ENCODE assay signal across 17 cellular contexts in the genomic region with DNA sequence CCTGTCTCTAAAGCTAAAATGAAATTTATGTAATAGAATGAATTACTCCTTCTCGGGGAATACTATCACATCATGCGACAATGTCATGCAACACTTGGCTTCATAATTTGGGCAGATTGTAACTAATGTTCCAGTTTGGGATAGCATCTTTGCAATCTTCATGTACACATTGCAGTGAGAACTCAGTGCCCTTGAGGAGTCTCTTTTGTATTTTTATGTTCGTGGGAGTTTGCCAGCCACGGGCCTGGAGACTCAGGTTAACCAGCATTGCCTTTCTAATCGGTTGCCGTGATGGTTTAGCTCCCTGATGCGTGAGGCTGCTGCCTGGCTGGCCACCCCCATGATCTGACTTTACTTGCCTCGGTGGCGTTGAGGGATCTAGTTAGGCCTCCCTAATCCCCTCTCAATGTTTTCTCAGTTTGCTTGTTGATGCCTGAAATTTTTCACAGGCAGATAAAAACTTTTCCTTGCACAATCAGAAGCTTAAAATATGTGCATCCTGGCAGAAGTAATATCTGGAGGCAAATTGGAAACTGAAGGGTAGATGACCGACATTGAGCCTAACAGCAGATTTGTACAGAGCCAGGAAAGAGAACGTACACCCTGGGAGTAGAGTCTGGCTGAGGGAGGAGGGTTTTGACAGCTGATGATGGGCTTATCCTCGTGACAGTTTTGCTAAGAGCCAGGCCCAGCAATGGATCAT.
"Had no signal": no experiment of that assay in that cellular context is flagged by ENCODE, and none has a peak within 500 bp of the region (broad histone marks: within the 10 kb centered on the region; RNA-seq: fewer than 3 reads in every experiment).

No MANE protein-coding gene starts in this region.

- ATAC-seq: activated T-helper 17 cell treated with anti-CD3 and anti-CD28 coated beads, Interleukin-2, amount 50 U/mL, for 72 hours; esophagus mucosa; right lobe of liver had no signal

- H3K9me3 ChIP-seq: right lobe of liver, thoracic aorta, uterus had no signal

- H3K36me3 ChIP-seq: right lobe of liver, thoracic aorta, uterus had no signal

- H3K9me3 Mint-ChIP-seq: activated B cell treated with CpG ODN at 0.5 μM for 24 hours; activated CD4-positive, alpha-beta T cell treated with anti-CD3 and anti-CD28 coated beads, Interleukin-2, amount 10 ng/mL, durations not matched to agents 24 days and 14 days; activated T-helper 17 cell treated with anti-CD3 and anti-CD28 coated beads, Interleukin-2, amount 50 U/mL, for 72 hours; endodermal cell; stimulated activated naive CD8-positive, alpha-beta T cell treated with anti-CD3 and anti-CD28 coated beads, Interleukin-15, Interleukin-2, amounts not matched to agents 100 ng/mL and 50 ng/mL, for 24 hours; T-helper 1 cell treated with Interleukin-12 subunit alpha and Interleukin-12 subunit beta and Interleukin-4 antibody, amounts not matched to agents 30 μg/mL and 1 μg/mL, for 36 hours had no signal

- H3K4me3 Mint-ChIP-seq: activated B cell treated with CpG ODN at 0.5 μM for 24 hours; activated CD4-positive, alpha-beta T cell treated with anti-CD3 and anti-CD28 coated beads, Interleukin-2, amount 10 ng/mL, durations not matched to agents 24 days and 14 days; activated T-helper 17 cell treated with anti-CD3 and anti-CD28 coated beads, Interleukin-2, amount 50 U/mL, for 72 hours; endodermal cell; stimulated activated naive CD8-positive, alpha-beta T cell treated with anti-CD3 and anti-CD28 coated beads, Interleukin-15, Interleukin-2, amounts not matched to agents 100 ng/mL and 50 ng/mL, for 24 hours; T-helper 1 cell treated with Interleukin-12 subunit alpha and Interleukin-12 subunit beta and Interleukin-4 antibody, amounts not matched to agents 30 μg/mL and 1 μg/mL, for 36 hours had no signal

- H3K4me3 ChIP-seq: right lobe of liver had no signal

- DNase-seq: activated B cell treated with CpG ODN at 0.5 μM for 24 hours; activated CD4-positive, alpha-beta T cell treated with anti-CD3 and anti-CD28 coated beads, Interleukin-2, amount 10 ng/mL, durations not matched to agents 24 days and 14 days; activated naive CD4-positive, alpha-beta T cell treated with anti-CD3 and anti-CD28 coated beads, Interleukin-2, amount 50 U/mL, for 16 hours; activated T-cell treated with anti-CD3 and anti-CD28 coated beads for 4 hours; amniotic stem cell; endodermal cell; head of caudate nucleus; islet precursor cell; posterior cingulate gyrus; right lobe of liver; stimulated activated CD4-positive, alpha-beta T cell treated with anti-CD3 and anti-CD28 coated beads, Interleukin-12 subunit alpha, Interleukin-12 subunit beta, amount 100 ng/mL, for 4 hours; uterus had no signal

- H3K27ac Mint-ChIP-seq: activated B cell treated with CpG ODN at 0.5 μM for 24 hours; activated CD4-positive, alpha-beta T cell treated with anti-CD3 and anti-CD28 coated beads, Interleukin-2, amount 10 ng/mL, durations not matched to agents 24 days and 14 days; activated T-helper 17 cell treated with anti-CD3 and anti-CD28 coated beads, Interleukin-2, amount 50 U/mL, for 72 hours; endodermal cell; stimulated activated naive CD8-positive, alpha-beta T cell treated with anti-CD3 and anti-CD28 coated beads, Interleukin-15, Interleukin-2, amounts not matched to agents 100 ng/mL and 50 ng/mL, for 24 hours; T-helper 1 cell treated with Interleukin-12 subunit alpha and Interleukin-12 subunit beta and Interleukin-4 antibody, amounts not matched to agents 30 μg/mL and 1 μg/mL, for 36 hours had no signal

- H3K27me3 ChIP-seq: right lobe of liver, uterus had no signal

- H3K27ac ChIP-seq: right lobe of liver had no signal
